In the genomic region with DNA sequence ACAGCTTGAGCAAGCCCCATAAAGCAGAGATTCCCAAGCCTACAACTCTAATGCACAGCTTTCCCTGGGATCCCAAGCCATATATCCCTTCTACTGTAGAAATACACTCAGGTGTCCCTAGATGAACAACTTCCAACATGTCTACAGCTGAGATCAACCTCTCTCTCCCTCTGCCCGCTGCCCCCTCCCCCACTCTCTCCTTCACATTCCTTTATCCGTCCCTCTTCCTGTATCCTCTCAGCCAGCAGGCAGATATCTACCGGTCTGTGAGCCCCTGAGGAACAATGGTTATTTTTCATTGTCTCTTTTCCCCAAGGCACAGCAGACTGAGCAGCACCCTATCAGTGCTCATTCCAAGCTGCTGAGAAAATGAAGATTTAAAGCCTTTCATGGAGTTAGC, we compare ENCODE assay signal across 18 cellular contexts.
"Had no signal": no experiment of that assay in that cellular context is flagged by ENCODE, and none has a peak within 500 bp of the region (broad histone marks: within the 10 kb centered on the region; RNA-seq: fewer than 3 reads in every experiment).

No MANE protein-coding gene starts in this region.

- H3K27ac ChIP-seq: brain microvascular endothelial cell, epithelial cell of prostate, gastroesophageal sphincter, left lung, sigmoid colon, testis had no signal

- ATAC-seq: activated CD4-positive, CD25-positive, alpha-beta regulatory T cell treated with anti-CD3 and anti-CD28 coated beads, Interleukin-2, amount 50 U/mL, for 24 hours; gastroesophageal sphincter; left lung; natural killer cell treated with Interleukin-12 subunit alpha and Interleukin-12 subunit beta and Interleukin-15 and Interleukin-18, amount 100 ng/mL, for 72 hours had no signal

- FAIRE-seq: TTC549 had no signal

- H3K4me1 Mint-ChIP-seq: immature natural killer cell had no signal

- H3K4me1 ChIP-seq: gastroesophageal sphincter, left lung, sigmoid colon, testis had no signal

- H3K9me3 Mint-ChIP-seq: activated naive CD4-positive, alpha-beta T cell treated with anti-CD3 and anti-CD28 coated beads, Interleukin-2, amount 50 U/mL, for 24 hours; immature natural killer cell; natural killer cell treated with Interleukin-12 subunit alpha and Interleukin-12 subunit beta and Interleukin-15 and Interleukin-18, amount 100 ng/mL, for 72 hours; stimulated activated naive CD8-positive, alpha-beta T cell treated with anti-CD3 and anti-CD28 coated beads, Interleukin-15, Interleukin-2, amounts not matched to agents 100 ng/mL and 50 ng/mL, for 24 hours had no signal

- H3K4me3 Mint-ChIP-seq: activated naive CD4-positive, alpha-beta T cell treated with anti-CD3 and anti-CD28 coated beads, Interleukin-2, amount 50 U/mL, for 24 hours; immature natural killer cell; natural killer cell treated with Interleukin-12 subunit alpha and Interleukin-12 subunit beta and Interleukin-15 and Interleukin-18, amount 100 ng/mL, for 72 hours; stimulated activated naive CD8-positive, alpha-beta T cell treated with anti-CD3 and anti-CD28 coated beads, Interleukin-15, Interleukin-2, amounts not matched to agents 100 ng/mL and 50 ng/mL, for 24 hours had no signal

- H3K9me3 ChIP-seq: gastroesophageal sphincter, left lung, sigmoid colon, testis had no signal

- H3K27me3 ChIP-seq: brain microvascular endothelial cell, gastroesophageal sphincter, left lung, sigmoid colon, testis had no signal

- H3K27ac Mint-ChIP-seq: activated naive CD4-positive, alpha-beta T cell treated with anti-CD3 and anti-CD28 coated beads, Interleukin-2, amount 50 U/mL, for 24 hours; immature natural killer cell; natural killer cell treated with Interleukin-12 subunit alpha and Interleukin-12 subunit beta and Interleukin-15 and Interleukin-18, amount 100 ng/mL, for 72 hours; stimulated activated naive CD8-positive, alpha-beta T cell treated with anti-CD3 and anti-CD28 coated beads, Interleukin-15, Interleukin-2, amounts not matched to agents 100 ng/mL and 50 ng/mL, for 24 hours had no signal

- H3K4me3 ChIP-seq: gastroesophageal sphincter, left lung, sigmoid colon, testis had no signal

- H3K27me3 Mint-ChIP-seq: activated naive CD4-positive, alpha-beta T cell treated with anti-CD3 and anti-CD28 coated beads, Interleukin-2, amount 50 U/mL, for 24 hours; natural killer cell treated with Interleukin-12 subunit alpha and Interleukin-12 subunit beta and Interleukin-15 and Interleukin-18, amount 100 ng/mL, for 72 hours; stimulated activated naive CD8-positive, alpha-beta T cell treated with anti-CD3 and anti-CD28 coated beads, Interleukin-15, Interleukin-2, amounts not matched to agents 100 ng/mL and 50 ng/mL, for 24 hours had no signal

- H3K36me3 Mint-ChIP-seq: natural killer cell treated with Interleukin-12 subunit alpha and Interleukin-12 subunit beta and Interleukin-15 and Interleukin-18, amount 100 ng/mL, for 72 hours had no signal

- DNase-seq: activated effector memory CD4-positive, alpha-beta T cell treated with Interleukin-2 at 50 U/mL for 16 hours; activated T-cell treated with anti-CD3 and anti-CD28 coated beads, Interleukin-2, amount 50 U/mL, for 1 hour; amygdala; brain microvascular endothelial cell; immature natural killer cell; left lung; sigmoid colon; stimulated activated CD4-positive, alpha-beta T cell treated with anti-CD3 and anti-CD28 coated beads, Interleukin-12 subunit alpha, Interleukin-12 subunit beta, amount 100 ng/mL, for 4 hours; stimulated activated CD8-positive, alpha-beta memory T cell treated with anti-CD3 and anti-CD28 coated beads, Interleukin-4, amount 100 ng/mL, for 48 hours; T-helper 2 cell; testis had no signal
